In genomic region chrX:44829836-44830235, GRCh38 we compare ENCODE assay signal across 23 cellular contexts. TPM values are rescaled to one million over a fixed set of nuclear protein-coding genes. Genes with fewer than 3 reads are reported as not detected.
DNase-seq lines count a peak whose midpoint lies in the region; ATAC-seq, FAIRE-seq and TF ChIP-seq lines count a peak whose summit lies in the region.
"Had no signal": no experiment of that assay in that cellular context is flagged by ENCODE, and none has a peak within 500 bp of the region (broad histone marks: within the 10 kb centered on the region; RNA-seq: fewer than 3 reads in every experiment).

No MANE protein-coding gene starts in this region.

- H3K36me3 Mint-ChIP-seq in T-cell (no peaks in the 10 kb centered on the region), progenitor cell of endocrine pancreas (ENCODE audit: insufficient read depth) (no peaks in the 10 kb centered on the region)

- H3K27ac ChIP-seq in K562 (ENCODE audit: extremely low read depth, low read depth, low read length) (no peak overlapping the region), HepG2 (ENCODE audit: extremely low read length, insufficient read depth, low read length) (no peak overlapping the region)
- H3K27ac ChIP-seq: C4-2B had no signal

- H2AFZ ChIP-seq in K562 (ENCODE audit: low read depth, low read length): peak overlapping the region; percentile 70; the same call in 1 of the 2 replicates
- H2AFZ ChIP-seq in HepG2 (ENCODE audit: low read length): no peak overlapping the region
- H2AFZ ChIP-seq: GM23338 had no signal

- peaks cover 0 to 8% of the 10 kb centered on the region in 2 donors for H3K27me3 Mint-ChIP-seq in T-cell
- no peaks in the 10 kb centered on the region for H3K27me3 Mint-ChIP-seq in progenitor cell of endocrine pancreas
- H3K27me3 Mint-ChIP-seq: CD4-positive, alpha-beta T cell had no signal

- POLR2A ChIA-PET in K562 (lab: Yijun Ruan, JAX) (no interaction called here), HepG2 (lab: Yijun Ruan, JAX) (no interaction called here), T-cell (lab: Charles Lee) (no interaction called here)

- TF ChIP-seq RAD21 in K562 (CRISPR knock-in tag; conservative IDR thresholded peaks at IDR 0.05 in 1 of 2, IDR thresholded peaks at IDR 0.05 in 1 of 2) (no peak), HepG2 (CRISPR knock-in tag; IDR thresholded peaks at IDR 0.05) (no peak)

- H3K9ac ChIP-seq in K562 (ENCODE audit: insufficient read depth in 1 of 2, low read depth in 2 of 2, low read length in 2 of 2): no peak overlapping the region
- H3K9ac ChIP-seq in HepG2 (ENCODE audit: insufficient read depth, low read depth, low read length): no peak overlapping the region

- no peaks in the 10 kb centered on the region for H3K9me3 Mint-ChIP-seq in T-cell
- peaks cover 3% of the 10 kb centered on the region for H3K9me3 Mint-ChIP-seq in progenitor cell of endocrine pancreas (ENCODE audit: low read depth)
- H3K9me3 Mint-ChIP-seq: CD4-positive, alpha-beta T cell; GM23338 had no signal

- TF ChIP-seq CTCF in K562 (IDR thresholded peaks at IDR 0.05 in 2 of 3, conservative IDR thresholded peaks at IDR 0.05 in 1 of 3; ENCODE audit: insufficient read depth in 2 of 3, low read depth in 1 of 3, low read length in 3 of 3): no peak
- no peak for TF ChIP-seq CTCF in HepG2 (CRISPR knock-in tag; IDR thresholded peaks at IDR 0.05)
- no peak for TF ChIP-seq CTCF in progenitor cell of endocrine pancreas (IDR thresholded peaks at IDR 0.05; ENCODE audit: unreplicated experiment)

- H3K4me1 Mint-ChIP-seq in T-cell (no peaks in the 10 kb centered on the region), progenitor cell of endocrine pancreas (ENCODE audit: low read depth) (peaks cover 1% of the 10 kb centered on the region)
- H3K4me1 Mint-ChIP-seq: GM23338 had no signal

- CTCF ChIA-PET in K562 (lab: Yijun Ruan, JAX; ENCODE audit: low intra/inter-chr PET ratio): no interaction called here
- CTCF ChIA-PET in HepG2 (lab: Yijun Ruan, JAX; ENCODE audit: low intra/inter-chr PET ratio, low total read pairs): no interaction called here
- CTCF ChIA-PET in T-cell (lab: Charles Lee): no interaction called here

- 20% methylated on average over 2 of the region's 2 CpGs for WGBS in K562 (ENCODE audit: insufficient coverage, low coverage, missing lambda C conversion rate)
- WGBS in HepG2 (ENCODE audit: low lambda C conversion rate): 11% methylated on average over 1 of the region's 2 CpGs

- TF ChIP-seq POLR2A in K562 (conservative IDR thresholded peaks at IDR 0.05) (no peak), HepG2 (IDR thresholded peaks at IDR 0.05; ENCODE audit: insufficient read depth in 1 of 2, low read depth in 2 of 2, low read length in 2 of 2) (no peak), GM12891 (IDR thresholded peaks at IDR 0.05; ENCODE audit: low read depth, low read length) (no peak)

- H3K27ac Mint-ChIP-seq in T-cell: no peak overlapping the region
- H3K27ac Mint-ChIP-seq in progenitor cell of endocrine pancreas: no peak overlapping the region
- H3K27ac Mint-ChIP-seq: CD4-positive, alpha-beta T cell; GM23338 had no signal

- H3K4me3 ChIP-seq in K562: no peak overlapping the region
- no peak overlapping the region for H3K4me3 ChIP-seq in HepG2 (replicated peaks in 1 of 3; ENCODE audit: insufficient read depth in 1 of 3, low read depth in 2 of 3, low read length in 3 of 3)
- H3K4me3 ChIP-seq: GM12878, GM23338 had no signal

- intact Hi-C loops in K562 (cut with micrococcal nuclease) (no loop called here), HepG2 (cut with micrococcal nuclease; ENCODE audit: unreplicated experiment) (no loop called here)

- no peaks in the 10 kb centered on the region for H3K27me3 ChIP-seq in K562 (ENCODE audit: control insufficient read depth in 2 of 2, insufficient read depth in 2 of 2, low read length in 2 of 2)
- no peaks in the 10 kb centered on the region for H3K27me3 ChIP-seq in HepG2 (ENCODE audit: control insufficient read depth in 1 of 2, insufficient read depth in 2 of 2, low read length in 2 of 2)

- TF ChIP-seq EP300 in K562 (IDR thresholded peaks at IDR 0.05; ENCODE audit: low read length) (no peak), HepG2 (IDR thresholded peaks at IDR 0.05; ENCODE audit: low read depth in 2 of 2, low read length in 2 of 2) (no peak), HepG2 (CRISPR knock-in tag; IDR thresholded peaks at IDR 0.05; ENCODE audit: borderline replicate concordance) (no peak)

- in situ Hi-C loops in K562 (cut with MboI) (no loop called here), HepG2 (cut with HindIII; ENCODE audit: extremely low pct_ligation_motif_present, low pct_unique_long_range_greater_than_20kb) (no loop called here)

- no peaks in the 10 kb centered on the region for H4K20me1 ChIP-seq in K562 (replicated peaks; ENCODE audit: control insufficient read depth, insufficient read depth, low read length)
- H4K20me1 ChIP-seq in HepG2 (ENCODE audit: insufficient read depth, low read length): no peaks in the 10 kb centered on the region

- H3K36me3 ChIP-seq in K562 (ENCODE audit: control insufficient read depth, insufficient read depth, low read length) (no peaks in the 10 kb centered on the region), HepG2 (replicated peaks in 1 of 2; ENCODE audit: control insufficient read depth in 1 of 2, insufficient read depth in 2 of 2, low read length in 2 of 2) (no peaks in the 10 kb centered on the region)

- BruUV-seq in K562 (replicated peaks; lab: Mats Ljungman, UMichigan) (no TSS peak), HepG2 (replicated peaks; lab: Mats Ljungman, UMichigan) (no TSS peak)

- ATAC-seq in K562 (peak; percentile 34; the same call in 1 of the 3 replicates), HepG2 (peak; percentile 82), T-cell (replicated peaks in 1 of 4) (no peak)
- ATAC-seq: GM12878, GM23338 had no signal

- no peak overlapping the region for H3K4me3 Mint-ChIP-seq in T-cell
- H3K4me3 Mint-ChIP-seq in progenitor cell of endocrine pancreas (ENCODE audit: low read depth): no peak overlapping the region
- H3K4me3 Mint-ChIP-seq: CD4-positive, alpha-beta T cell; GM23338 had no signal

- no peaks in the 10 kb centered on the region for H3K9me1 ChIP-seq in K562 (ENCODE audit: control insufficient read depth, insufficient read depth, low read length)

- DNase-seq in HuH-7 (ENCODE audit: low spot score) (peak; percentile 20), K562 (ENCODE audit: extremely low read depth in 1 of 4, low spot score in 3 of 4) (no peak), HepG2 (ENCODE audit: low spot score) (peak; percentile 20), T-cell (no peak), progenitor cell of endocrine pancreas (ENCODE audit: low spot score, unreplicated experiment) (no peak), GM12891 (ENCODE audit: insufficient read length, low spot score) (no peak)
- DNase-seq: AML-193; CD4-positive, alpha-beta T cell; DND-41; EL; HCEC 1CT; IMR-90; KBM-7 had no signal

- H3K4me2 ChIP-seq in K562 (ENCODE audit: insufficient read depth, low read length) (no peak overlapping the region), HepG2 (ENCODE audit: low read depth, low read length) (peak overlapping the region; percentile 42)
- H3K4me2 ChIP-seq: GM23338 had no signal

- no peak for FAIRE-seq in K562 (lab: Jason Lieb, UNC)
- peak; percentile 48 for FAIRE-seq in HepG2 (lab: Jason Lieb, UNC)
- FAIRE-seq in GM12891 (lab: Jason Lieb, UNC): no peak
- FAIRE-seq: A204.1, D721Med, GM12878, H54 had no signal

- no peaks in the 10 kb centered on the region; a peak in 1 of 5 replicates for H3K4me1 ChIP-seq in K562 (replicated peaks in 1 of 2; ENCODE audit: control insufficient read depth in 2 of 2, insufficient read depth in 2 of 2, low read length in 2 of 2)
- H3K4me1 ChIP-seq in HepG2 (ENCODE audit: insufficient read depth, low read length): peaks cover 11% of the 10 kb centered on the region
- H3K4me1 ChIP-seq: Caco-2 had no signal

- H3K9me3 ChIP-seq in K562 (replicated peaks; ENCODE audit: control insufficient read depth, insufficient read depth, low read depth, low read length) (no peaks in the 10 kb centered on the region), HepG2 (ENCODE audit: low read length) (no peaks in the 10 kb centered on the region)
- H3K9me3 ChIP-seq: Caco-2 had no signal

- no peaks in the 10 kb centered on the region for H3K79me2 ChIP-seq in K562 (ENCODE audit: control insufficient read depth, insufficient read depth, low read length)
- H3K79me2 ChIP-seq in HepG2 (ENCODE audit: insufficient read depth, low read length): no peaks in the 10 kb centered on the region

RNA-seq across cellular contexts. Expression of gene DUSP21, which starts 14.0 kb away (rescaled TPM):
- 1.2 TPM in 1 of 2 replicates, not detected in the other for total RNA-seq in K562 (2011; cell fraction: chromatin; rRNA removed; ENCODE audit: low replicate concordance)
- 0.53 and 1.3 TPM in 2 replicates for total RNA-seq in K562 (2011; cell fraction: nucleolus; rRNA removed)
- 0.99 and 1.1 TPM in 2 replicates for total RNA-seq in K562 (2011; cell fraction: nucleoplasm; rRNA removed)
- 0.14 and 0.73 TPM in 2 replicates for total RNA-seq in K562 (2014; rRNA removed)
- 0.93 and 1.2 TPM in 2 replicates for total RNA-seq in K562 (2014; rRNA removed; fragmentation: Illumina TruSeq; extraction: Trizol)
- 0.45 and 0.51 TPM in 2 replicates for total RNA-seq in K562 (2015; rRNA removed; fragmentation: Illumina TruSeq; extraction: Trizol)
- total RNA-seq in K562 (2021): 0.85 and 1.3 TPM in 2 replicates
- polyA plus RNA-seq in K562 (2011; rRNA removed): 0.73 and 1.1 TPM in 2 replicates
- 1.9 and 2.5 TPM in 2 replicates for polyA plus RNA-seq in K562 (2011; cell fraction: cytosol; rRNA removed)
- polyA plus RNA-seq in K562 (2011; cell fraction: nucleus; rRNA removed): 0.94 and 2.5 TPM in 2 replicates
- 1.4 and 2.3 TPM in 2 replicates for polyA plus RNA-seq in K562 (2012)
- polyA plus RNA-seq in K562 (2014; fragmentation: Illumina TruSeq; extraction: Trizol): 1.8 and 2.4 TPM in 2 replicates
- 1 to 10 TPM; 2.0 to 2.5 TPM for polyA plus RNA-seq in K562 (2014; fragmentation: Nextera tagmentation; extraction: Ambion mirVana)
- 1.5 and 3.0 TPM in 2 replicates for polyA plus RNA-seq in K562 (2014; rRNA removed)
- 1.5 and 1.7 TPM in 2 replicates for polyA minus RNA-seq in K562 (2011; rRNA and poly(A)+ RNA removed)
- not detected in 2 replicates for polyA minus RNA-seq in K562 (2011; cell fraction: cytosol; rRNA and poly(A)+ RNA removed)
- 0.33 and 0.94 TPM in 2 replicates for polyA minus RNA-seq in K562 (2011; cell fraction: nucleus; rRNA and poly(A)+ RNA removed)
- not detected in 2 replicates for total RNA-seq in HepG2 (2016; rRNA removed; fragmentation: Illumina TruSeq; extraction: Trizol)
- not detected in 2 replicates for total RNA-seq in HepG2 (2016; cell fraction: cytosol; rRNA removed; fragmentation: Illumina TruSeq; extraction: Trizol; ENCODE audit: low read depth)
- not detected in 2 replicates for total RNA-seq in HepG2 (2016; cell fraction: insoluble cytoplasmic fraction; rRNA removed; fragmentation: Illumina TruSeq; extraction: Trizol)
- total RNA-seq in HepG2 (2016; cell fraction: membrane; rRNA removed; fragmentation: Illumina TruSeq; extraction: Trizol): not detected in 2 replicates
- not detected in 2 replicates for total RNA-seq in HepG2 (2016; cell fraction: nucleus; rRNA removed; fragmentation: Illumina TruSeq; extraction: Trizol)
- not detected in 2 replicates for polyA plus RNA-seq in HepG2 (2011; rRNA removed)
- polyA plus RNA-seq in HepG2 (2011; cell fraction: cytosol; rRNA removed): 0.07 TPM in 1 of 2 replicates, not detected in the other
- not detected in 2 replicates for polyA plus RNA-seq in HepG2 (2011; cell fraction: nucleus; rRNA removed)
- polyA plus RNA-seq in HepG2 (2012): not detected in 2 replicates
- polyA plus RNA-seq in HepG2 (2016; cell fraction: cytosol; fragmentation: Illumina TruSeq; extraction: Trizol; ENCODE audit: low read depth): not detected in 2 replicates
- not detected in 2 replicates for polyA plus RNA-seq in HepG2 (2016; cell fraction: insoluble cytoplasmic fraction; fragmentation: Illumina TruSeq; extraction: Trizol; ENCODE audit: low read depth)
- not detected in 2 replicates for polyA plus RNA-seq in HepG2 (2016; cell fraction: membrane; fragmentation: Illumina TruSeq; extraction: Trizol; ENCODE audit: low read depth)
- not detected in 2 replicates for polyA plus RNA-seq in HepG2 (2016; cell fraction: nucleus; fragmentation: Illumina TruSeq; extraction: Trizol; ENCODE audit: insufficient read depth, low read depth)
- not detected in 2 replicates for polyA minus RNA-seq in HepG2 (2011; rRNA and poly(A)+ RNA removed; ENCODE audit: low replicate concordance)
- not detected in 2 replicates for polyA minus RNA-seq in HepG2 (2011; cell fraction: cytosol; rRNA and poly(A)+ RNA removed)
- not detected in 2 replicates for polyA minus RNA-seq in HepG2 (2011; cell fraction: nucleus; rRNA and poly(A)+ RNA removed)
- not detected for total RNA-seq in T-cell
- not detected in 2 replicates for total RNA-seq in progenitor cell of endocrine pancreas
- not detected for polyA plus RNA-seq in GM12891 (2012; ENCODE audit: low read depth, missing spikeins)
- total RNA-seq: Caco-2; CD4-positive, alpha-beta T cell; G401; GM12878; GM23338; HT-29; IMR-90 had no signal
- polyA plus RNA-seq: BJ, GM12878, GM23338, IMR-90 had no signal

RNA-seq across cellular contexts. Expression of gene KDM6A, which starts 43.2 kb away (rescaled TPM):
- total RNA-seq in K562 (2011; cell fraction: chromatin; rRNA removed; ENCODE audit: low replicate concordance): 67.4 and 167 TPM in 2 replicates
- total RNA-seq in K562 (2011; cell fraction: nucleolus; rRNA removed): 29.5 and 35.7 TPM in 2 replicates
- 52.1 and 74.0 TPM in 2 replicates for total RNA-seq in K562 (2011; cell fraction: nucleoplasm; rRNA removed)
- total RNA-seq in K562 (2014; rRNA removed) (14.6 and 18.8 TPM in 2 replicates), K562 (2014; rRNA removed; fragmentation: Illumina TruSeq; extraction: Trizol) (26.9 and 28.3 TPM in 2 replicates), K562 (2015; rRNA removed; fragmentation: Illumina TruSeq; extraction: Trizol) (21.7 and 22.9 TPM in 2 replicates), K562 (2021) (21.0 and 27.5 TPM in 2 replicates), HepG2 (2016; rRNA removed; fragmentation: Illumina TruSeq; extraction: Trizol) (18.2 and 23.1 TPM in 2 replicates), T-cell (10 to 100 TPM; 37.1 to 97.3 (median 55.7) TPM), progenitor cell of endocrine pancreas (102 and 112 TPM in 2 replicates)
- polyA plus RNA-seq in K562 (2011; rRNA removed) (34.3 and 38.0 TPM in 2 replicates), K562 (2014; fragmentation: Illumina TruSeq; extraction: Trizol) (25.3 and 25.5 TPM in 2 replicates), K562 (2014; fragmentation: Nextera tagmentation; extraction: Ambion mirVana) (1 to 10 TPM; 8.4 to 8.9 TPM), K562 (2014; rRNA removed) (16.2 and 23.4 TPM in 2 replicates), HepG2 (2011; rRNA removed) (15.7 and 16.7 TPM in 2 replicates)
- 17.2 and 18.4 TPM in 2 replicates for polyA plus RNA-seq in K562 (2011; cell fraction: cytosol; rRNA removed)
- 53.5 and 79.2 TPM in 2 replicates for polyA plus RNA-seq in K562 (2011; cell fraction: nucleus; rRNA removed)
- 14.1 and 18.4 TPM in 2 replicates for polyA plus RNA-seq in K562 (2012)
- polyA minus RNA-seq in K562 (2011; rRNA and poly(A)+ RNA removed): 67.2 and 73.7 TPM in 2 replicates
- 24.0 and 30.0 TPM in 2 replicates for polyA minus RNA-seq in K562 (2011; cell fraction: cytosol; rRNA and poly(A)+ RNA removed)
- 39.2 and 66.4 TPM in 2 replicates for polyA minus RNA-seq in K562 (2011; cell fraction: nucleus; rRNA and poly(A)+ RNA removed)
- 2.7 and 3.0 TPM in 2 replicates for total RNA-seq in HepG2 (2016; cell fraction: cytosol; rRNA removed; fragmentation: Illumina TruSeq; extraction: Trizol; ENCODE audit: low read depth)
- 17.0 and 20.8 TPM in 2 replicates for total RNA-seq in HepG2 (2016; cell fraction: insoluble cytoplasmic fraction; rRNA removed; fragmentation: Illumina TruSeq; extraction: Trizol)
- 7.9 and 9.7 TPM in 2 replicates for total RNA-seq in HepG2 (2016; cell fraction: membrane; rRNA removed; fragmentation: Illumina TruSeq; extraction: Trizol)
- total RNA-seq in HepG2 (2016; cell fraction: nucleus; rRNA removed; fragmentation: Illumina TruSeq; extraction: Trizol): 37.4 and 39.2 TPM in 2 replicates
- 9.4 and 11.1 TPM in 2 replicates for polyA plus RNA-seq in HepG2 (2011; cell fraction: cytosol; rRNA removed)
- 22.0 and 22.7 TPM in 2 replicates for polyA plus RNA-seq in HepG2 (2011; cell fraction: nucleus; rRNA removed)
- 15.3 and 16.9 TPM in 2 replicates for polyA plus RNA-seq in HepG2 (2012)
- polyA plus RNA-seq in HepG2 (2016; cell fraction: cytosol; fragmentation: Illumina TruSeq; extraction: Trizol; ENCODE audit: low read depth): 0.28 and 0.36 TPM in 2 replicates
- 14.5 and 16.0 TPM in 2 replicates for polyA plus RNA-seq in HepG2 (2016; cell fraction: insoluble cytoplasmic fraction; fragmentation: Illumina TruSeq; extraction: Trizol; ENCODE audit: low read depth)
- 2.1 and 2.9 TPM in 2 replicates for polyA plus RNA-seq in HepG2 (2016; cell fraction: membrane; fragmentation: Illumina TruSeq; extraction: Trizol; ENCODE audit: low read depth)
- polyA plus RNA-seq in HepG2 (2016; cell fraction: nucleus; fragmentation: Illumina TruSeq; extraction: Trizol; ENCODE audit: insufficient read depth, low read depth): 34.7 and 43.7 TPM in 2 replicates
- polyA minus RNA-seq in HepG2 (2011; rRNA and poly(A)+ RNA removed; ENCODE audit: low replicate concordance): 37.7 and 71.1 TPM in 2 replicates
- polyA minus RNA-seq in HepG2 (2011; cell fraction: cytosol; rRNA and poly(A)+ RNA removed): 13.8 and 17.6 TPM in 2 replicates
- polyA minus RNA-seq in HepG2 (2011; cell fraction: nucleus; rRNA and poly(A)+ RNA removed): 81.7 and 86.5 TPM in 2 replicates
- polyA plus RNA-seq in GM12891 (2012; ENCODE audit: low read depth, missing spikeins): 7.3 TPM

Comparison
In these comparisons a context has a peak if more than half of its experiments do, and no peak if none do; other contexts are left out.
1. DNase-seq: peak in HuH-7 (single experiment) and HepG2 (single experiment); none in K562 (0 of 4), T-cell (0 of 34), progenitor cell of endocrine pancreas (single experiment) and GM12891 (single experiment).
2. ATAC-seq: peak in K562 (single experiment) and HepG2 (single experiment); none in T-cell (0 of 4).